Comparison of ENCODE assay signal across 1 cellular context in the genomic region with DNA sequence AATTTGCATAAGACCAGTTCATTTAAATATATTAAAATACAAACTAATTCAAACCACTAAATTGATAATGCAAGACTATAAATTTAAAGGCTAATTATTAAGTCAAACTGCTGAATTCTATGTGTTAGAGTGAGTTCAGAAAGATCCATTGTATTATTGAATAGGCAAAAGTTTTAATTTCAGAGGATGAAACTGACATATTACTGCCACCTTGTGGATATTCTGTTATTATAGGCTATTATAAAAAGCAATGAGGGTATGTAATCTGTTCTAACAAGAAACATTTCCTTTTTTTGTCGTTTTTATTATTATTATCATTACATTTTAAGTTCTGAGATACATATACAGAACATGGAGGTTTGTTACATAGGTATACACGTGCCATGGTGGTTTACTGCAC.
TF ChIP-seq lines count a peak whose summit lies in the region.

No MANE protein-coding gene starts in this region.

TF ChIP-seq in SK-N-SH treated with all-trans-retinoic acid at 6 μM for 48 hours, 23 proteins besides CTCF, POLR2A, EP300 and RAD21 (continued from another document):
- TF ChIP-seq ISL1 (CRISPR knock-in tag; IDR thresholded peaks at IDR 0.05) = no peak
